In genomic region chr4:165006457-165006856, GRCh38 we compare ENCODE assay signal across 1 cellular context.
TF ChIP-seq lines count a peak whose summit lies in the region.

No MANE protein-coding gene starts in this region.

TF ChIP-seq in GM23338, 12 proteins besides CTCF, POLR2A, EP300 and RAD21 (continued from another document):
- TF ChIP-seq ZNF462 (CRISPR knock-in tag; IDR thresholded peaks at IDR 0.05) (no peak), ETS1 (IDR thresholded peaks at IDR 0.05) (no peak), JUNB (IDR thresholded peaks at IDR 0.05; ENCODE audit: unreplicated experiment) (no peak)
